In the genomic region with DNA sequence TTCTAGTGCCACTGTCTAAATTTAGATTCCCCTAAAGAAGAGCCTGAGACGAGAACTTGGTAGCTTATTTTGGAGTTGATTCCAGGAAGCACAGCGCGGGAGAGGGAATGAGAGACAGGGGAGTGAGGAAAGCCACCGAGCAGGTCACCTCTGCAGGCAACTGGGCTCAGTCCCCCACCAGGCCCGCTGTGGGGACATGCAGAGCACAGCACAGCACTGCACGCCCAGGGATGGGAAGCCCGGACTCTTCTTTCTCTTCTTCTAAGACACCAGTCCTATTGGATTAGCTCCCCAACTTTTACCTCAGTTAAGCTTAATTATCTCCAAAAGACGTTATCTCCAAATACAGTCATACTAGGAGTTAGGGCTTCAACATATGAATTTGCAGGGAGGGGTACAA, we compare ENCODE assay signal across 26 cellular contexts. TPM values are rescaled to one million over a fixed set of nuclear protein-coding genes. Genes with fewer than 3 reads are reported as not detected.
DNase-seq lines count a peak whose midpoint lies in the region; ATAC-seq, FAIRE-seq and TF ChIP-seq lines count a peak whose summit lies in the region.
"Had no signal": no experiment of that assay in that cellular context is flagged by ENCODE, and none has a peak within 500 bp of the region (broad histone marks: within the 10 kb centered on the region; RNA-seq: fewer than 3 reads in every experiment).

No MANE protein-coding gene starts in this region.

- peaks cover 4% of the 10 kb centered on the region for H3K27me3 Mint-ChIP-seq in nephron progenitor cell (ENCODE audit: low read depth, poor library complexity)
- no peaks in the 10 kb centered on the region for H3K27me3 Mint-ChIP-seq in stimulated activated naive CD8-positive, alpha-beta T cell treated with anti-CD3 and anti-CD28 coated beads, Interleukin-15, amount 100 ng/mL, for 72 hours
- H3K27me3 Mint-ChIP-seq: CD4-positive, alpha-beta memory T cell had no signal

- H3K36me3 Mint-ChIP-seq in nephron progenitor cell (ENCODE audit: low read depth) = peaks cover 4% of the 10 kb centered on the region
- H3K36me3 Mint-ChIP-seq: CD14-positive monocyte; CD4-positive, alpha-beta memory T cell had no signal

- H4K91ac ChIP-seq in trophoblast cell (ENCODE audit: low read depth, low read length) = no peak overlapping the region

- peaks cover 12% of the 10 kb centered on the region for H3K4me1 Mint-ChIP-seq in nephron progenitor cell
- no peaks in the 10 kb centered on the region for H3K4me1 Mint-ChIP-seq in stimulated activated naive CD8-positive, alpha-beta T cell treated with anti-CD3 and anti-CD28 coated beads, Interleukin-15, amount 100 ng/mL, for 72 hours

- H3K14ac ChIP-seq in trophoblast cell (ENCODE audit: low read length) = no peak overlapping the region

- no peak overlapping the region for H3K4me2 ChIP-seq in K562 (ENCODE audit: insufficient read depth, low read length)
- H3K4me2 ChIP-seq in trophoblast cell (ENCODE audit: low read length) = no peak overlapping the region
- H3K4me2 ChIP-seq: BLaER1 treated with 17β-estradiol and CSF1 and Interleukin-3, amounts not matched to agents 10 nM and 100 nM had no signal

- CTCF ChIA-PET in K562 (lab: Yijun Ruan, JAX; ENCODE audit: low intra/inter-chr PET ratio) = no interaction called here

- H3K27ac ChIP-seq in cardiac muscle cell (peak overlapping the region; percentile 77), K562 (ENCODE audit: extremely low read depth, low read depth, low read length) (no peak overlapping the region), trophoblast cell (ENCODE audit: low read depth, low read length) (no peak overlapping the region)
- H3K27ac ChIP-seq: 22Rv1; BLaER1 treated with 17β-estradiol and CSF1 and Interleukin-3, amounts not matched to agents 10 nM and 100 nM had no signal

- no TSS peak for BruUV-seq in K562 (replicated peaks; lab: Mats Ljungman, UMichigan)

- no peak for TF ChIP-seq POLR2A in K562 (conservative IDR thresholded peaks at IDR 0.05)

- WGBS in K562 (ENCODE audit: insufficient coverage, low coverage, missing lambda C conversion rate) = 42% methylated on average over 6 of the region's 8 CpGs
- WGBS in trophoblast cell (ENCODE audit: extremely low coverage, insufficient coverage, insufficient read length) = no CpG with 5 or more reads among the region's 8 CpGs

- H4K8ac ChIP-seq in trophoblast cell (ENCODE audit: low read depth, low read length) = no peak overlapping the region

- peaks cover 2% of the 10 kb centered on the region for H3K9me1 ChIP-seq in K562 (ENCODE audit: control insufficient read depth, insufficient read depth, low read length)

- H3K27me3 ChIP-seq in cardiac muscle cell (no peaks in the 10 kb centered on the region), K562 (ENCODE audit: control insufficient read depth in 2 of 2, insufficient read depth in 2 of 2, low read length in 2 of 2) (no peaks in the 10 kb centered on the region), trophoblast cell (ENCODE audit: insufficient read depth, low read length) (no peaks in the 10 kb centered on the region)
- H3K27me3 ChIP-seq: BE2C; BLaER1 treated with 17β-estradiol and CSF1 and Interleukin-3, amounts not matched to agents 10 nM and 100 nM had no signal

- intact Hi-C loops in left cardiac atrium (cut with DNase I) = no loop called here
- intact Hi-C loops in K562 (cut with micrococcal nuclease) = no loop called here

- peaks cover 4% of the 10 kb centered on the region for H3K79me1 ChIP-seq in trophoblast cell (ENCODE audit: low read length)

- no peak overlapping the region for H2BK5ac ChIP-seq in trophoblast cell (ENCODE audit: low read depth, low read length, poor library complexity)

- no peak overlapping the region for H2BK12ac ChIP-seq in trophoblast cell (ENCODE audit: low read length)

- H3K36me3 ChIP-seq in cardiac muscle cell (no peaks in the 10 kb centered on the region), K562 (ENCODE audit: control insufficient read depth, insufficient read depth, low read length) (no peaks in the 10 kb centered on the region), trophoblast cell (ENCODE audit: control insufficient read depth in 1 of 2, insufficient read depth in 2 of 2, low read length in 2 of 2) (no peaks in the 10 kb centered on the region)
- H3K36me3 ChIP-seq: BE2C; BLaER1 treated with 17β-estradiol and CSF1 and Interleukin-3, amounts not matched to agents 10 nM and 100 nM; HAP-1 had no signal

- no peak overlapping the region for H3K4ac ChIP-seq in trophoblast cell (ENCODE audit: low read depth, low read length)

- POLR2A ChIA-PET in K562 (lab: Yijun Ruan, JAX) = no interaction called here

- no peak overlapping the region for H3K23ac ChIP-seq in trophoblast cell (ENCODE audit: low read length)

- ATAC-seq in left cardiac atrium (no peak), K562 (0 out of 3 replicates have a peak, but pooled peaks have one; percentile 28)
- no peak for ATAC-seq in stimulated activated naive CD8-positive, alpha-beta T cell treated with anti-CD3 and anti-CD28 coated beads, Interleukin-15, amount 100 ng/mL, for 72 hours

- peak overlapping the region; percentile 69 for H3K27ac Mint-ChIP-seq in nephron progenitor cell
- H3K27ac Mint-ChIP-seq in stimulated activated naive CD8-positive, alpha-beta T cell treated with anti-CD3 and anti-CD28 coated beads, Interleukin-15, amount 100 ng/mL, for 72 hours = no peak overlapping the region
- H3K27ac Mint-ChIP-seq: CD14-positive monocyte, HFFc6 had no signal

- no peak overlapping the region for H3K4me3 Mint-ChIP-seq in nephron progenitor cell
- no peak overlapping the region for H3K4me3 Mint-ChIP-seq in stimulated activated naive CD8-positive, alpha-beta T cell treated with anti-CD3 and anti-CD28 coated beads, Interleukin-15, amount 100 ng/mL, for 72 hours
- H3K4me3 Mint-ChIP-seq: CD14-positive monocyte; CD4-positive, alpha-beta memory T cell; HFFc6 had no signal

- TF ChIP-seq EP300 in K562 (IDR thresholded peaks at IDR 0.05; ENCODE audit: low read length) = no peak

- no peak overlapping the region for H3K4me3 ChIP-seq in cardiac muscle cell
- H3K4me3 ChIP-seq in K562 = no peak overlapping the region
- no peak overlapping the region for H3K4me3 ChIP-seq in trophoblast cell (ENCODE audit: low read depth, low read length)
- H3K4me3 ChIP-seq: BLaER1 treated with 17β-estradiol and CSF1 and Interleukin-3, amounts not matched to agents 10 nM and 100 nM; HAP-1 had no signal

- TF ChIP-seq CTCF in cardiac muscle cell (IDR thresholded peaks at IDR 0.05; ENCODE audit: low read depth, low read length) (no peak), K562 (IDR thresholded peaks at IDR 0.05 in 2 of 3, conservative IDR thresholded peaks at IDR 0.05 in 1 of 3; ENCODE audit: insufficient read depth in 2 of 3, low read depth in 1 of 3, low read length in 3 of 3) (no peak), nephron progenitor cell (IDR thresholded peaks at IDR 0.05) (no peak)

- H3K9ac ChIP-seq in K562 (ENCODE audit: insufficient read depth in 1 of 2, low read depth in 2 of 2, low read length in 2 of 2) (no peak overlapping the region), trophoblast cell (ENCODE audit: low read length) (peak overlapping the region; percentile 32)
- H3K9ac ChIP-seq: BLaER1 treated with 17β-estradiol and CSF1 and Interleukin-3, amounts not matched to agents 10 nM and 100 nM had no signal

- no peak overlapping the region for H2BK120ac ChIP-seq in trophoblast cell (ENCODE audit: insufficient read depth, low read length, poor library complexity)

- H3K18ac ChIP-seq in trophoblast cell (ENCODE audit: low read length) = no peak overlapping the region

- FAIRE-seq in K562 (lab: Jason Lieb, UNC) = no peak
- FAIRE-seq: A204.1, GM12891, GM18507, H54 had no signal

- no peak for DNase-seq in cardiac muscle cell (ENCODE audit: low read depth in 1 of 2, low spot score in 1 of 2)
- no peak for DNase-seq in left cardiac atrium
- no peak for DNase-seq in K562 (ENCODE audit: extremely low read depth in 1 of 4, low spot score in 3 of 4)
- DNase-seq in nephron progenitor cell = no peak
- no peak for DNase-seq in trophoblast cell
- no peak for DNase-seq in anterior cingulate cortex (lab: John Stamatoyannopoulos, UW)
- no peak for DNase-seq in stimulated activated naive CD8-positive, alpha-beta T cell treated with anti-CD3 and anti-CD28 coated beads, Interleukin-15, amount 100 ng/mL, for 72 hours
- DNase-seq in CD1c-positive myeloid dendritic cell (ENCODE audit: extremely low spot score) = no peak
- DNase-seq: AML-193; BE2C; Calu3; CD4-positive, alpha-beta memory T cell; COR-L47; DMS53; DMS79 treated with DMSO at 0.1 percent for 48 hours; GF-D8; GOT3; HFFc6 had no signal

- in situ Hi-C loops in K562 (cut with MboI) = no loop called here

- H4K12ac ChIP-seq in trophoblast cell (ENCODE audit: low read depth, low read length) = no peak overlapping the region

- H3K79me2 ChIP-seq in K562 (ENCODE audit: control insufficient read depth, insufficient read depth, low read length) (no peaks in the 10 kb centered on the region), trophoblast cell (ENCODE audit: control insufficient read depth, insufficient read depth, low read length, poor library complexity) (no peaks in the 10 kb centered on the region)

- no peaks in the 10 kb centered on the region for H4K20me1 ChIP-seq in K562 (replicated peaks; ENCODE audit: control insufficient read depth, insufficient read depth, low read length)
- H4K20me1 ChIP-seq: BLaER1 treated with 17β-estradiol and CSF1 and Interleukin-3, amounts not matched to agents 10 nM and 100 nM had no signal

- H3K4me1 ChIP-seq in cardiac muscle cell (ENCODE audit: low read depth) = peaks cover 37% of the 10 kb centered on the region
- H3K4me1 ChIP-seq in K562 (replicated peaks in 1 of 2; ENCODE audit: control insufficient read depth in 2 of 2, insufficient read depth in 2 of 2, low read length in 2 of 2) = peaks cover 0 to 4% of the 10 kb centered on the region in 2 experiments; a peak in 2 of 5 replicates
- peaks cover 3 to 5% of the 10 kb centered on the region in 2 experiments for H3K4me1 ChIP-seq in trophoblast cell (ENCODE audit: control insufficient read depth in 1 of 2, insufficient read depth in 2 of 2, low read length in 2 of 2)
- H3K4me1 ChIP-seq: BE2C, HAP-1 had no signal

- no peak overlapping the region for H2AK5ac ChIP-seq in trophoblast cell (ENCODE audit: low read length)

- H2AFZ ChIP-seq in K562 (ENCODE audit: low read depth, low read length) (peak overlapping the region; percentile 70), trophoblast cell (ENCODE audit: insufficient read depth, low read length, poor library complexity) (no peak overlapping the region)

- TF ChIP-seq RAD21 in K562 (CRISPR knock-in tag; conservative IDR thresholded peaks at IDR 0.05 in 1 of 2, IDR thresholded peaks at IDR 0.05 in 1 of 2) = no peak

- H3K9me3 ChIP-seq in cardiac muscle cell (ENCODE audit: low read depth) (no peaks in the 10 kb centered on the region), K562 (replicated peaks; ENCODE audit: control insufficient read depth, insufficient read depth, low read depth, low read length) (no peaks in the 10 kb centered on the region), trophoblast cell (ENCODE audit: insufficient read depth, low read depth, low read length) (no peaks in the 10 kb centered on the region)
- H3K9me3 ChIP-seq: BE2C; BLaER1 treated with 17β-estradiol and CSF1 and Interleukin-3, amounts not matched to agents 10 nM and 100 nM; HAP-1 had no signal

- no peaks in the 10 kb centered on the region for H3K9me3 Mint-ChIP-seq in nephron progenitor cell
- H3K9me3 Mint-ChIP-seq in stimulated activated naive CD8-positive, alpha-beta T cell treated with anti-CD3 and anti-CD28 coated beads, Interleukin-15, amount 100 ng/mL, for 72 hours = no peaks in the 10 kb centered on the region
- H3K9me3 Mint-ChIP-seq: CD4-positive, alpha-beta memory T cell; HFFc6 had no signal

RNA-seq across cellular contexts. Expression of gene RBX1, which starts 28.7 kb away (rescaled TPM):
- total RNA-seq in cardiac muscle cell (86.4 and 110 TPM in 2 replicates), left cardiac atrium (10 to 100 TPM; 59.3 to 61.4 TPM), K562 (2014; rRNA removed) (52.7 and 61.3 TPM in 2 replicates), K562 (2014; rRNA removed; fragmentation: Illumina TruSeq; extraction: Trizol) (66.9 and 72.6 TPM in 2 replicates), K562 (2015; rRNA removed; fragmentation: Illumina TruSeq; extraction: Trizol) (41.5 and 44.0 TPM in 2 replicates), K562 (2021) (54.1 and 64.5 TPM in 2 replicates)
- polyA plus RNA-seq in cardiac muscle cell (324 and 356 TPM in 2 replicates), K562 (2011; rRNA removed) (97.5 and 115 TPM in 2 replicates), K562 (2014; fragmentation: Illumina TruSeq; extraction: Trizol) (67.9 and 74.2 TPM in 2 replicates), K562 (2014; fragmentation: Nextera tagmentation; extraction: Ambion mirVana) (100 to 1,000 TPM; 256 to 259 TPM), K562 (2014; rRNA removed) (119 and 128 TPM in 2 replicates)
- 33.6 and 46.2 TPM in 2 replicates for total RNA-seq in K562 (2011; cell fraction: chromatin; rRNA removed; ENCODE audit: low replicate concordance)
- 20.1 and 26.2 TPM in 2 replicates for total RNA-seq in K562 (2011; cell fraction: nucleolus; rRNA removed)
- 44.1 and 71.1 TPM in 2 replicates for total RNA-seq in K562 (2011; cell fraction: nucleoplasm; rRNA removed)
- 81.1 and 84.6 TPM in 2 replicates for polyA plus RNA-seq in K562 (2011; cell fraction: cytosol; rRNA removed)
- 33.5 and 56.4 TPM in 2 replicates for polyA plus RNA-seq in K562 (2011; cell fraction: nucleus; rRNA removed)
- polyA plus RNA-seq in K562 (2012) = 49.0 and 111 TPM in 2 replicates
- polyA minus RNA-seq in K562 (2011; rRNA and poly(A)+ RNA removed) = 25.3 and 26.9 TPM in 2 replicates
- polyA minus RNA-seq in K562 (2011; cell fraction: cytosol; rRNA and poly(A)+ RNA removed) = 8.0 and 9.1 TPM in 2 replicates
- polyA minus RNA-seq in K562 (2011; cell fraction: nucleus; rRNA and poly(A)+ RNA removed) = 8.5 and 14.8 TPM in 2 replicates
- 94.4 and 100.0 TPM in 2 replicates for polyA plus RNA-seq in trophoblast cell (2013)
